In the genomic region with DNA sequence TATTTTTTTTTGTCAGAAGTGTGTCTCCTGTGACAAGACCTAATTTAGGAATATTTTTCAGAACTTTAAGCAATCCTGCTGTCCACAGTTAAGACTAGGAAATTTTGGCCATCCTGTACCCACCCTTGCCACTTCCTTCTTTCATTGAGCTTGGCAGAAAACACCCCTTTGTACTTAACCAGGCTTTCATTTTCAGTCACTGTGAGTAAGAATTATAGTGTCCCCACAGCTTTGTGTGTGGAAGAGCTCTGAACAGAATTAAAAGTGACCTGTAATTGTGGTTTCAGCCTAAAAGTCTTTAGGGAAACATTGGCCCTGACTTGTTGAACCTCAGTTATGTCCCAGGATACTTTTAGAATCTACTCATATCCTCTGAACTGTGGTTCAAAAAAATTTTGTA, we compare ENCODE assay signal across 12 cellular contexts.
DNase-seq lines count a peak whose midpoint lies in the region; ATAC-seq and TF ChIP-seq lines count a peak whose summit lies in the region.
"Had no signal": no experiment of that assay in that cellular context is flagged by ENCODE, and none has a peak within 500 bp of the region (broad histone marks: within the 10 kb centered on the region; RNA-seq: fewer than 3 reads in every experiment).

No MANE protein-coding gene starts in this region.

- H3K4me1 ChIP-seq in OCI-LY7 (ENCODE audit: insufficient read depth, low read length, poor library complexity, severe bottlenecking) = peaks cover 58% of the 10 kb centered on the region
- H3K4me1 ChIP-seq: testis had no signal

- no peak overlapping the region for H3K4me3 ChIP-seq in GM12865 (ENCODE audit: low read depth, low read length)
- H3K4me3 ChIP-seq in OCI-LY7 (ENCODE audit: low read depth, low read length, poor library complexity, severe bottlenecking) = peak overlapping the region; percentile 4
- H3K4me3 ChIP-seq: testis had no signal

- H4K20me1 ChIP-seq in OCI-LY7 (ENCODE audit: insufficient read depth, low read length) = no peaks in the 10 kb centered on the region

- intact Hi-C loops in OCI-LY7 (cut with micrococcal nuclease; ENCODE audit: unreplicated experiment) = loop anchor here (1.0 to 5.0 kb wide), 2 partner anchors 175 to 390 kb away; no protein-coding TSS in a partner anchor

- H3K79me2 ChIP-seq in OCI-LY7 (ENCODE audit: insufficient read depth, low read depth, low read length) = no peaks in the 10 kb centered on the region

- CTCF ChIA-PET in OCI-LY7 (lab: Charles Lee; ENCODE audit: unreplicated experiment) = interaction anchor here (1.3 kb wide), 1 partner anchor 113 kb away, joined by 3 read pairs; no protein-coding TSS in a partner anchor

- no peak for TF ChIP-seq CTCF in GM12865 (IDR thresholded peaks at IDR 0.05; ENCODE audit: insufficient read depth, low read depth, low read length, missing control alignments)
- TF ChIP-seq CTCF in OCI-LY7 (conservative IDR thresholded peaks at IDR 0.05; ENCODE audit: low read length) = no peak

- H3K9me2 ChIP-seq in OCI-LY7 (ENCODE audit: insufficient read depth, low read length) = no peaks in the 10 kb centered on the region

- peak; percentile 78 for DNase-seq in GM12865 (ENCODE audit: low read depth)
- DNase-seq in OCI-LY7 (ENCODE audit: low spot score) = peak; percentile 67
- no peak for DNase-seq in mucosa of gallbladder (ENCODE audit: low spot score)
- DNase-seq in SKM-1 (lab: John Stamatoyannopoulos, UW; ENCODE audit: unreplicated experiment) = no peak
- no peak for DNase-seq in epidermal melanocyte (ENCODE audit: insufficient read length, low spot score)
- DNase-seq in inferior parietal cortex (ENCODE audit: extremely low spot score) = no peak
- DNase-seq: activated naive CD4-positive, alpha-beta T cell treated with anti-CD3 and anti-CD28 coated beads for 36 hours; HCEC 1CT; NCI-H2107; testis had no signal

- POLR2A ChIA-PET in OCI-LY7 (lab: Charles Lee) = interaction anchor here (0.5 to 5.1 kb wide), 18 partner anchors 20 to 395 kb away, joined by 3 to 57 read pairs (median 4); a partner anchor contains a TSS

- no TSS peak for BruUV-seq in OCI-LY7 (replicated peaks; lab: Mats Ljungman, UMichigan)

- peaks cover 66% of the 10 kb centered on the region for H3K9me3 ChIP-seq in OCI-LY7 (ENCODE audit: low read length)
- H3K9me3 ChIP-seq: testis had no signal

- H3K27ac ChIP-seq in OCI-LY7 (ENCODE audit: low read depth, low read length, poor library complexity, severe bottlenecking) = peak overlapping the region; percentile 98
- H3K27ac ChIP-seq: testis had no signal

- H2AFZ ChIP-seq in OCI-LY7 (ENCODE audit: low read length) = peak overlapping the region; percentile 90

- H3K4me2 ChIP-seq in OCI-LY7 (ENCODE audit: low read length) = peak overlapping the region; percentile 58

- peaks cover 82% of the 10 kb centered on the region for H3K36me3 ChIP-seq in OCI-LY7 (ENCODE audit: insufficient read depth, low read length)

- ATAC-seq in GM19452 (IDR thresholded peaks at IDR 0.05; ENCODE audit: unreplicated experiment) (peak; percentile 78), HG03025 (IDR thresholded peaks at IDR 0.05; ENCODE audit: low FRiP score, unreplicated experiment) (peak; percentile 72)

Comparison
In these comparisons a context has a peak if more than half of its experiments do, and no peak if none do; other contexts are left out.
1. DNase-seq: peak in GM12865 (single experiment) and OCI-LY7 (single experiment); none in mucosa of gallbladder (single experiment), SKM-1 (single experiment), epidermal melanocyte (single experiment) and inferior parietal cortex (single experiment).